Comparison of ENCODE assay signal across 26 cellular contexts in the genomic region with DNA sequence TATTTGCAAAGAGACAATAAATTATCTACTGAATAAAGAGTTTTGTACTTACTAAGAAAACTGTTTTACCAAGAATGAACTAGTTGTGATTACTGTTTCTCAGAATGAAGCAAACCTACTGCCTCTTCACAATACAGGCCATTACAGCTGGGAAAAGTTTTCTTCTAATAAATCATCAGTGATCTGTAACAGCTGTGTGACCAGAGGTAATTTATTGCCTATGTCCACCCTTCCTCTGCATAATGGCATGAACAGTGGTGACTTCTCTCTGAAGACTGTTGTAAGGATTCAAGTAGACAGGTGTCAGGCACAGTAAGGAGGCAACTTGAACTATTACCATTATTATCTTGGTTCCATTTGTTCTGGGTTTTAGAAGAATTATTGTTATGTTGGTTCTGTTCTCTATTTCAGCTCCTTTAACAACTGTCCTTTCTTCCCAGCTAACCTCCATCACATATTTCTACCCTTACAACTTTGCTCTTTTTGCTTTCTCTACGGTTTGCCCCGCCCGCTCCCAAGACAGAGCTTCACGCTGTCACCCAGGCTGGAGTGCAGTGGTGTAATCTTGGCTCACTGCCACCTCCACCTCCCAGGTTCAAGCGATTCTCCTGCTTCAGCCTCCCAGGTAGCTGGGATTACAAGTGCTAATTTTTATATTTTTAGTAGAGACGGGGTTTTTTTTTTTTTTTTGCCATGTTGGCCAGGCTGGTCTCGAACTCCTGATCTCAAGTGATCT.
"Had no signal": no experiment of that assay in that cellular context is flagged by ENCODE, and none has a peak within 500 bp of the region (broad histone marks: within the 10 kb centered on the region; RNA-seq: fewer than 3 reads in every experiment).

No MANE protein-coding gene starts in this region.

- H3K9me3 ChIP-seq: adrenal gland, esophagus squamous epithelium, suprapubic skin, upper lobe of left lung had no signal

- H3K27me3 Mint-ChIP-seq: activated CD4-positive, alpha-beta T cell treated with anti-CD3 and anti-CD28 coated beads, Interleukin-2, amount 10 ng/mL, durations not matched to agents 7 days and 5 days; dendritic cell treated with granulocyte-macrophage colony-stimulating factor and Interleukin-4, amounts not matched to agents 40 ng/mL and 50 ng/mL, for 4 days; stimulated activated naive CD8-positive, alpha-beta T cell treated with anti-CD3 and anti-CD28 coated beads, Interleukin-15, amount 100 ng/mL, for 72 hours; T-cell had no signal

- H3K4me1 ChIP-seq: adrenal gland, esophagus squamous epithelium, upper lobe of left lung had no signal

- H3K27ac Mint-ChIP-seq: activated CD4-positive, alpha-beta T cell treated with anti-CD3 and anti-CD28 coated beads, Interleukin-2, amount 10 ng/mL, durations not matched to agents 7 days and 5 days; activated CD8-positive, alpha-beta T cell treated with anti-CD3 and anti-CD28 coated beads, Interleukin-2, amount 10 ng/mL, durations not matched to agents 7 days and 5 days; activated naive CD4-positive, alpha-beta T cell treated with anti-CD3 and anti-CD28 coated beads, Interleukin-2, amount 50 U/mL, for 72 hours; dendritic cell treated with granulocyte-macrophage colony-stimulating factor and Interleukin-4, amounts not matched to agents 40 ng/mL and 50 ng/mL, for 4 days; mesothelial cell of epicardium had no signal

- H3K27ac ChIP-seq: adrenal gland, esophagus squamous epithelium, hepatocyte, suprapubic skin, upper lobe of left lung had no signal

- H3K4me1 Mint-ChIP-seq: mesothelial cell of epicardium; stimulated activated naive CD8-positive, alpha-beta T cell treated with anti-CD3 and anti-CD28 coated beads, Interleukin-15, amount 100 ng/mL, for 72 hours had no signal

- DNase-seq: activated CD4-positive, alpha-beta T cell treated with anti-CD3 and anti-CD28 coated beads, Interleukin-2, amount 10 ng/mL, durations not matched to agents 7 days and 5 days; activated CD8-positive, alpha-beta T cell treated with anti-CD3 and anti-CD28 coated beads, Interleukin-2, amount 10 ng/mL, durations not matched to agents 7 days and 5 days; activated effector memory CD4-positive, alpha-beta T cell treated with anti-CD3 and anti-CD28 coated beads, Interleukin-2, amount 50 U/mL, for 16 hours; activated T-cell treated with anti-CD3 and anti-CD28 coated beads, Interleukin-2, amount 50 U/mL, for 4 hours; effector CD8-positive, alpha-beta T cell; esophagus squamous epithelium; left cardiac atrium; occipital lobe; posterior cingulate gyrus; stimulated activated CD4-positive, alpha-beta T cell treated with anti-CD3 and anti-CD28 coated beads, Interleukin-2, amount 100 ng/mL, for 24 hours; stimulated activated naive CD8-positive, alpha-beta T cell treated with anti-CD3 and anti-CD28 coated beads, Interleukin-15, amount 100 ng/mL, for 72 hours; T-cell; T-helper 9 cell had no signal

- H3K9me3 Mint-ChIP-seq: activated CD4-positive, alpha-beta T cell treated with anti-CD3 and anti-CD28 coated beads, Interleukin-2, amount 10 ng/mL, durations not matched to agents 7 days and 5 days; activated T-cell treated with anti-CD3 and anti-CD28 coated beads, Interleukin-2, amount 50 U/mL, for 4 hours; dendritic cell treated with granulocyte-macrophage colony-stimulating factor and Interleukin-4, amounts not matched to agents 40 ng/mL and 50 ng/mL, for 4 days; mesothelial cell of epicardium; stimulated activated naive CD8-positive, alpha-beta T cell treated with anti-CD3 and anti-CD28 coated beads, Interleukin-15, amount 100 ng/mL, for 72 hours; T-cell had no signal

- FAIRE-seq: astrocyte, bronchial epithelial cell, endothelial cell of umbilical vein, islet of Langerhans had no signal

- H3K4me3 ChIP-seq: adrenal gland, esophagus squamous epithelium, hepatocyte, lung, suprapubic skin, upper lobe of left lung had no signal

- H3K4me3 Mint-ChIP-seq: activated CD4-positive, alpha-beta T cell treated with anti-CD3 and anti-CD28 coated beads, Interleukin-2, amount 10 ng/mL, durations not matched to agents 7 days and 5 days; activated CD8-positive, alpha-beta T cell treated with anti-CD3 and anti-CD28 coated beads, Interleukin-2, amount 10 ng/mL, durations not matched to agents 7 days and 5 days; activated T-cell treated with anti-CD3 and anti-CD28 coated beads, Interleukin-2, amount 50 U/mL, for 4 hours; dendritic cell treated with granulocyte-macrophage colony-stimulating factor and Interleukin-4, amounts not matched to agents 40 ng/mL and 50 ng/mL, for 4 days; mesothelial cell of epicardium; stimulated activated naive CD8-positive, alpha-beta T cell treated with anti-CD3 and anti-CD28 coated beads, Interleukin-15, amount 100 ng/mL, for 72 hours; T-cell had no signal

- H3K27me3 ChIP-seq: adrenal gland, esophagus squamous epithelium, hepatocyte, suprapubic skin, upper lobe of left lung had no signal

- H3K36me3 Mint-ChIP-seq: activated naive CD4-positive, alpha-beta T cell treated with anti-CD3 and anti-CD28 coated beads, Interleukin-2, amount 50 U/mL, for 72 hours had no signal

- ATAC-seq: activated CD4-positive, CD25-positive, alpha-beta regulatory T cell treated with anti-CD3 and anti-CD28 coated beads, Interleukin-2, amount 50 U/mL, for 24 hours; activated CD8-positive, alpha-beta T cell treated with anti-CD3 and anti-CD28 coated beads, Interleukin-2, amount 10 ng/mL, durations not matched to agents 7 days and 5 days; activated naive CD4-positive, alpha-beta T cell treated with anti-CD3 and anti-CD28 coated beads, Interleukin-2, amount 50 U/mL, for 72 hours; activated T-cell treated with anti-CD3 and anti-CD28 coated beads, Interleukin-2, amount 50 U/mL, for 4 hours; left cardiac atrium; stimulated activated naive CD8-positive, alpha-beta T cell treated with anti-CD3 and anti-CD28 coated beads, Interleukin-15, amount 100 ng/mL, for 72 hours; T-cell had no signal
